13 cellular contexts compared by ENCODE assay signal in genomic region chr17:29643817-29644160, GRCh38. TPM values are rescaled to one million over a fixed set of nuclear protein-coding genes. Genes with fewer than 3 reads are reported as not detected.
DNase-seq lines count a peak whose midpoint lies in the region; ATAC-seq and TF ChIP-seq lines count a peak whose summit lies in the region.
"Had no signal": no experiment of that assay in that cellular context is flagged by ENCODE, and none has a peak within 500 bp of the region (broad histone marks: within the 10 kb centered on the region; RNA-seq: fewer than 3 reads in every experiment).

No MANE protein-coding gene starts in this region.

- H3K36me3 Mint-ChIP-seq in activated CD8-positive, alpha-beta memory T cell treated with anti-CD3 and anti-CD28 coated beads, Interleukin-2, amount 10 ng/mL, durations not matched to agents 7 days and 5 days: peaks cover 24% of the 10 kb centered on the region

- H3K4me3 Mint-ChIP-seq in activated CD8-positive, alpha-beta memory T cell treated with anti-CD3 and anti-CD28 coated beads, Interleukin-2, amount 10 ng/mL, durations not matched to agents 7 days and 5 days: no peak overlapping the region
- H3K4me3 Mint-ChIP-seq: GM23338 had no signal

- ATAC-seq in heart right ventricle (no peak), Right ventricle myocardium superior (ENCODE audit: poor library complexity) (no peak), upper lobe of left lung (ENCODE audit: low FRiP score in 2 of 2) (no peak), GM18907 (IDR thresholded peaks at IDR 0.05; ENCODE audit: unreplicated experiment) (no peak)
- no peak for ATAC-seq in activated CD8-positive, alpha-beta memory T cell treated with anti-CD3 and anti-CD28 coated beads, Interleukin-2, amount 10 ng/mL, durations not matched to agents 7 days and 5 days
- ATAC-seq: GM23338 had no signal

- peaks cover 0 to 67% (median 7%) of the 10 kb centered on the region in 9 donors for H3K36me3 ChIP-seq in heart right ventricle
- peaks cover 0 to 3% of the 10 kb centered on the region in 2 experiments for H3K36me3 ChIP-seq in mesenchymal stem cell (ENCODE audit: control insufficient read depth in 1 of 2, insufficient read depth in 2 of 2, low read depth in 1 of 2, low read length in 2 of 2)
- peaks cover 0 to 32% (median 11%) of the 10 kb centered on the region in 4 donors for H3K36me3 ChIP-seq in upper lobe of left lung

- intact Hi-C loops in heart right ventricle (cut with DNase I): loop anchor here in 7 of 10 donors (2.0 to 5.0 kb wide), 5 partner anchors 104 to 289 kb away; partner anchors contain the start of gene SSH2 (in 1 of the 7)
- intact Hi-C loops in Right ventricle myocardium superior (cut with DNase I): no loop called here

- H3K9me3 ChIP-seq in heart right ventricle (no peaks in the 10 kb centered on the region), mesenchymal stem cell (ENCODE audit: control insufficient read depth, low read length) (no peaks in the 10 kb centered on the region), upper lobe of left lung (no peaks in the 10 kb centered on the region)
- H3K9me3 ChIP-seq: SJSA1 had no signal

- no peak for TF ChIP-seq POLR2A in upper lobe of left lung (IDR thresholded peaks at IDR 0.05)

- H3K79me1 ChIP-seq in mesenchymal stem cell (replicated peaks; ENCODE audit: low read length, poor library complexity, severe bottlenecking): peaks cover 3% of the 10 kb centered on the region

- no peak overlapping the region for H4K91ac ChIP-seq in mesenchymal stem cell (ENCODE audit: low read length)

- no peak overlapping the region for H3K4me3 ChIP-seq in heart right ventricle
- no peak overlapping the region for H3K4me3 ChIP-seq in mesenchymal stem cell (ENCODE audit: insufficient read depth in 1 of 2, low read depth in 1 of 2, low read length in 2 of 2)
- no peak overlapping the region for H3K4me3 ChIP-seq in upper lobe of left lung
- H3K4me3 ChIP-seq: GM23338, SJSA1 had no signal

- H2AK5ac ChIP-seq in mesenchymal stem cell (ENCODE audit: low read length, severe bottlenecking): no peak overlapping the region

- peaks cover 20% of the 10 kb centered on the region for H3K4me1 Mint-ChIP-seq in activated CD8-positive, alpha-beta memory T cell treated with anti-CD3 and anti-CD28 coated beads, Interleukin-2, amount 10 ng/mL, durations not matched to agents 7 days and 5 days

- H3K9me3 Mint-ChIP-seq in activated CD8-positive, alpha-beta memory T cell treated with anti-CD3 and anti-CD28 coated beads, Interleukin-2, amount 10 ng/mL, durations not matched to agents 7 days and 5 days (ENCODE audit: low read depth): no peaks in the 10 kb centered on the region
- H3K9me3 Mint-ChIP-seq: GM23338 had no signal

- WGBS in heart right ventricle, 2 donors: 50 to 53% methylated on average over 1 of the region's 1 CpG
- WGBS in mesenchymal stem cell: 50% methylated on average over 1 of the region's 1 CpG
- 75 to 82% methylated on average over 1 of the region's 1 CpG for whole genome bisulfite sequencing in upper lobe of left lung, 2 donors

- H4K8ac ChIP-seq in mesenchymal stem cell (ENCODE audit: low read length): no peak overlapping the region

- peak overlapping the region; percentile 11 for H3K9ac ChIP-seq in mesenchymal stem cell (ENCODE audit: low read length)

- H2BK12ac ChIP-seq in mesenchymal stem cell (ENCODE audit: low read length in 2 of 2): no peak overlapping the region

- no peak overlapping the region for H2BK120ac ChIP-seq in mesenchymal stem cell (ENCODE audit: low read depth, low read length)

- H3K27me3 ChIP-seq in heart right ventricle (no peaks in the 10 kb centered on the region), mesenchymal stem cell (ENCODE audit: control insufficient read depth in 1 of 2, insufficient read depth in 1 of 2, low read length in 2 of 2) (no peaks in the 10 kb centered on the region), upper lobe of left lung (no peaks in the 10 kb centered on the region)
- H3K27me3 ChIP-seq: SJSA1 had no signal

- no peak for TF ChIP-seq EP300 in upper lobe of left lung (IDR thresholded peaks at IDR 0.05)

- H3K4me1 ChIP-seq in heart right ventricle (peaks cover 42 to 80% (median 77%) of the 10 kb centered on the region in 9 donors), mesenchymal stem cell (ENCODE audit: control insufficient read depth, insufficient read depth, low read depth, low read length) (peaks cover 7% of the 10 kb centered on the region), upper lobe of left lung (peaks cover 65 to 76% (median 73%) of the 10 kb centered on the region in 4 donors)

- H3K27ac ChIP-seq in heart right ventricle (peak overlapping the region; percentile 68 to 86 (median 76)), VCaP (peak overlapping the region; percentile 68), mesenchymal stem cell (ENCODE audit: low read length, poor library complexity, severe bottlenecking) (no peak overlapping the region), upper lobe of left lung (peak overlapping the region; percentile 57 to 86 (median 79))
- H3K27ac ChIP-seq: SJSA1 had no signal

- no peak overlapping the region for H2BK15ac ChIP-seq in mesenchymal stem cell (ENCODE audit: low read depth, poor library complexity, severe bottlenecking)

- H3K27ac Mint-ChIP-seq in activated CD8-positive, alpha-beta memory T cell treated with anti-CD3 and anti-CD28 coated beads, Interleukin-2, amount 10 ng/mL, durations not matched to agents 7 days and 5 days: no peak overlapping the region
- H3K27ac Mint-ChIP-seq: GM23338 had no signal

- H2BK5ac ChIP-seq in mesenchymal stem cell (ENCODE audit: low read depth, low read length, poor library complexity, severe bottlenecking): no peak overlapping the region

- H3K27me3 Mint-ChIP-seq in activated CD8-positive, alpha-beta memory T cell treated with anti-CD3 and anti-CD28 coated beads, Interleukin-2, amount 10 ng/mL, durations not matched to agents 7 days and 5 days: no peaks in the 10 kb centered on the region

- no peak overlapping the region for H3K23ac ChIP-seq in mesenchymal stem cell (ENCODE audit: low read length in 2 of 2)

- no peak overlapping the region for H3K4me2 ChIP-seq in mesenchymal stem cell (ENCODE audit: low read length, poor library complexity, severe bottlenecking)
- H3K4me2 ChIP-seq: GM23338 had no signal

- TF ChIP-seq CTCF in heart right ventricle (IDR thresholded peaks at IDR 0.05): no peak
- TF ChIP-seq CTCF in VCaP (conservative IDR thresholded peaks at IDR 0.05): no peak
- TF ChIP-seq CTCF in upper lobe of left lung (IDR thresholded peaks at IDR 0.05): no peak

- H2AFZ ChIP-seq in mesenchymal stem cell (ENCODE audit: low read depth, low read length): no peak overlapping the region
- H2AFZ ChIP-seq: GM23338 had no signal

- peak overlapping the region in 1 of 2 experiments; percentile 46 for H3K4ac ChIP-seq in mesenchymal stem cell (ENCODE audit: low read depth in 1 of 2, low read length in 2 of 2)

- DNase-seq in heart right ventricle: no peak
- no peak for DNase-seq in Right ventricle myocardium superior
- DNase-seq in mesenchymal stem cell: no peak
- no peak for DNase-seq in upper lobe of left lung
- no peak for DNase-seq in SKM-1 treated with dmso at 0.1 percent for 144 hours (lab: John Stamatoyannopoulos, UW; ENCODE audit: unreplicated experiment)
- DNase-seq in activated CD8-positive, alpha-beta memory T cell treated with anti-CD3 and anti-CD28 coated beads, Interleukin-2, amount 10 ng/mL, durations not matched to agents 7 days and 5 days: no peak
- DNase-seq: NCI-H1092; stimulated activated CD4-positive, alpha-beta T cell treated with anti-CD3 and anti-CD28 coated beads, Interleukin-2, amount 100 ng/mL, for 24 hours; stimulated activated CD8-positive, alpha-beta memory T cell treated with anti-CD3 and anti-CD28 coated beads, Interleukin-4, amount 100 ng/mL, for 48 hours had no signal

- no peak overlapping the region for H3K14ac ChIP-seq in mesenchymal stem cell (ENCODE audit: low read length in 2 of 2)

- H3K18ac ChIP-seq in mesenchymal stem cell (ENCODE audit: low read depth in 1 of 2, low read length in 2 of 2): no peak overlapping the region

- CTCF ChIA-PET in activated CD8-positive, alpha-beta memory T cell treated with anti-CD3 and anti-CD28 coated beads, Interleukin-2, amount 10 ng/mL, durations not matched to agents 7 days and 5 days (lab: Charles Lee): interaction anchor here (1.0 to 1.2 kb wide), 3 partner anchors 10 to 163 kb away, joined by 3 to 4 read pairs (median 3); no protein-coding TSS in a partner anchor

RNA-seq across cellular contexts. Expression of gene CORO6, which starts 21.1 kb away (rescaled TPM):
- total RNA-seq in heart right ventricle (100 to 1,000 TPM in 4 of 10 donors, 10 to 100 TPM in 6; 72.0 to 110 (median 90.9) TPM), Right ventricle myocardium superior (83.6 TPM), upper lobe of left lung (100 to 1,000 TPM in 1 of 6 donors, 10 to 100 TPM in 3, 1 to 10 TPM in 2; 7.3 to 137 (median 12.2) TPM)
- polyA plus RNA-seq in heart right ventricle: 100 to 1,000 TPM in 1 of 2 donors, 10 to 100 TPM in 1; 53.2 to 262 TPM
- 2.9 TPM for polyA plus RNA-seq in mesenchymal stem cell (2013, experiment 1 of 2)
- 2.5 TPM for polyA plus RNA-seq in mesenchymal stem cell (2013, experiment 2 of 2)
- total RNA-seq in activated CD8-positive, alpha-beta memory T cell treated with anti-CD3 and anti-CD28 coated beads, Interleukin-2, amount 10 ng/mL, durations not matched to agents 7 days and 5 days: 1 to 10 TPM; 2.7 to 7.0 TPM

RNA-seq across cellular contexts. Expression of gene ANKRD13B, which starts 50.9 kb away (rescaled TPM):
- total RNA-seq in heart right ventricle: 1 to 10 TPM; 2.5 to 9.1 (median 5.5) TPM
- polyA plus RNA-seq in heart right ventricle: 1 to 10 TPM; 6.2 to 9.7 TPM
- total RNA-seq in Right ventricle myocardium superior: 9.3 TPM
- polyA plus RNA-seq in mesenchymal stem cell (2013, experiment 1 of 2): 3.6 TPM
- polyA plus RNA-seq in mesenchymal stem cell (2013, experiment 2 of 2): 2.7 TPM
- 10 to 100 TPM in 1 of 6 donors, 1 to 10 TPM in 5; 1.5 to 24.1 (median 3.9) TPM for total RNA-seq in upper lobe of left lung
- total RNA-seq in activated CD8-positive, alpha-beta memory T cell treated with anti-CD3 and anti-CD28 coated beads, Interleukin-2, amount 10 ng/mL, durations not matched to agents 7 days and 5 days: 10 to 100 TPM; 15.6 to 20.1 TPM

RNA-seq across cellular contexts. Expression of gene GIT1, which starts 54.3 kb away (rescaled TPM):
- total RNA-seq in heart right ventricle (10 to 100 TPM; 20.6 to 34.7 (median 28.1) TPM), Right ventricle myocardium superior (28.5 TPM), upper lobe of left lung (10 to 100 TPM; 34.6 to 88.4 (median 45.5) TPM)
- 10 to 100 TPM; 31.6 to 35.4 TPM for polyA plus RNA-seq in heart right ventricle
- polyA plus RNA-seq in mesenchymal stem cell (2013, experiment 1 of 2): 29.2 TPM
- 28.5 TPM for polyA plus RNA-seq in mesenchymal stem cell (2013, experiment 2 of 2)
- 10 to 100 TPM; 69.5 to 79.5 TPM for total RNA-seq in activated CD8-positive, alpha-beta memory T cell treated with anti-CD3 and anti-CD28 coated beads, Interleukin-2, amount 10 ng/mL, durations not matched to agents 7 days and 5 days
